In genomic region chr15:92936693-92937092, GRCh38 we compare ENCODE assay signal across 20 cellular contexts. TPM values are rescaled to one million over a fixed set of nuclear protein-coding genes. Genes with fewer than 3 reads are reported as not detected.
DNase-seq lines count a peak whose midpoint lies in the region; ATAC-seq, FAIRE-seq and TF ChIP-seq lines count a peak whose summit lies in the region.
"Had no signal": no experiment of that assay in that cellular context is flagged by ENCODE, and none has a peak within 500 bp of the region (broad histone marks: within the 10 kb centered on the region; RNA-seq: fewer than 3 reads in every experiment).

No MANE protein-coding gene starts in this region.

- no peak overlapping the region for H3K4me3 ChIP-seq in A549
- H3K4me3 ChIP-seq in GM23338 = no peak overlapping the region
- H3K4me3 ChIP-seq in prostate gland = no peak overlapping the region
- H3K4me3 ChIP-seq: left lung, MG63, psoas muscle, vagina had no signal

- no peak overlapping the region for H2AFZ ChIP-seq in GM23338

- H3K4me1 ChIP-seq in A549 (no peaks in the 10 kb centered on the region), GM23338 (ENCODE audit: insufficient read depth) (no peaks in the 10 kb centered on the region), prostate gland (replicated peaks) (peaks cover 3% of the 10 kb centered on the region)
- H3K4me1 ChIP-seq: vagina had no signal

- H3K27ac ChIP-seq in A549 = no peak overlapping the region
- H3K27ac ChIP-seq in GM23338 (ENCODE audit: low read depth) = peak overlapping the region; percentile 23; the same call in 1 of the 2 replicates
- no peak overlapping the region for H3K27ac ChIP-seq in prostate gland
- H3K27ac ChIP-seq: left lung, psoas muscle, vagina had no signal

- H3K27ac Mint-ChIP-seq in GM23338 = no peak overlapping the region
- H3K27ac Mint-ChIP-seq in brain = peak overlapping the region in 3 of 5 experiments; percentile 79 to 92 (median 81)
- H3K27ac Mint-ChIP-seq in naive thymus-derived CD8-positive, alpha-beta T cell = peak overlapping the region in 8 of 10 donors; percentile 26 to 84 (median 76)

- H3K36me3 Mint-ChIP-seq in GM23338 (ENCODE audit: low read depth) = peaks cover 86% of the 10 kb centered on the region
- peaks cover 93% of the 10 kb centered on the region for H3K36me3 Mint-ChIP-seq in brain
- H3K36me3 Mint-ChIP-seq in naive thymus-derived CD8-positive, alpha-beta T cell = peaks cover 13 to 94% (median 32%) of the 10 kb centered on the region in 3 donors

- ATAC-seq in A549 (no peak), GM23338 (no peak)
- peak in 1 of 2 donors; percentile 30 for ATAC-seq in naive thymus-derived CD8-positive, alpha-beta T cell
- ATAC-seq: left lung had no signal

- H3K27me3 ChIP-seq in GM23338 (ENCODE audit: insufficient read depth) (no peaks in the 10 kb centered on the region), prostate gland (replicated peaks; ENCODE audit: insufficient read depth) (no peaks in the 10 kb centered on the region)
- H3K27me3 ChIP-seq: left lung, MG63, vagina had no signal

- H3K27me3 Mint-ChIP-seq in GM23338 (ENCODE audit: insufficient read depth, low read depth, poor library complexity) = peaks cover 3% of the 10 kb centered on the region
- no peaks in the 10 kb centered on the region for H3K27me3 Mint-ChIP-seq in brain
- H3K27me3 Mint-ChIP-seq in naive thymus-derived CD8-positive, alpha-beta T cell = no peaks in the 10 kb centered on the region

- H3K9me3 ChIP-seq in A549 (no peaks in the 10 kb centered on the region), prostate gland (no peaks in the 10 kb centered on the region)
- H3K9me3 ChIP-seq: left lung, MG63, psoas muscle, vagina had no signal

- no peaks in the 10 kb centered on the region for H3K9me3 Mint-ChIP-seq in GM23338
- no peaks in the 10 kb centered on the region for H3K9me3 Mint-ChIP-seq in brain
- H3K9me3 Mint-ChIP-seq in naive thymus-derived CD8-positive, alpha-beta T cell = no peaks in the 10 kb centered on the region

- TF ChIP-seq POLR2A in A549 (IDR thresholded peaks at IDR 0.05; ENCODE audit: low read length) (no peak), prostate gland (IDR thresholded peaks at IDR 0.05) (no peak)

- CTCF ChIA-PET in A549 (lab: Yijun Ruan, JAX) = interaction anchor here (0.8 to 3.6 kb wide), 4 partner anchors 12 to 140 kb away, joined by 3 to 18 read pairs (median 12); no protein-coding TSS in a partner anchor

- POLR2A ChIA-PET in A549 (lab: Yijun Ruan, JAX) = interaction anchor here (1.5 kb wide), 1 partner anchor 54 kb away, joined by 4 read pairs; no protein-coding TSS in a partner anchor
- POLR2A ChIA-PET in naive thymus-derived CD8-positive, alpha-beta T cell (lab: Charles Lee) = interaction anchor here (1.2 kb wide), 1 partner anchor 54 kb away, joined by 6 read pairs; no protein-coding TSS in a partner anchor

- intact Hi-C loops in prostate gland (cut with DNase I) = no loop called here

- no peak for TF ChIP-seq EP300 in A549 (IDR thresholded peaks at IDR 0.05)

- no peak for TF ChIP-seq CTCF in A549 (IDR thresholded peaks at IDR 0.05)
- no peak for TF ChIP-seq CTCF in GM23338 (conservative IDR thresholded peaks at IDR 0.05; ENCODE audit: low read depth in 2 of 2)
- TF ChIP-seq CTCF in brain (conservative IDR thresholded peaks at IDR 0.05) = no peak
- TF ChIP-seq CTCF in prostate gland (IDR thresholded peaks at IDR 0.05) = no peak

- peaks cover 67% of the 10 kb centered on the region for H3K36me3 ChIP-seq in GM23338 (ENCODE audit: insufficient read depth)
- H3K36me3 ChIP-seq in prostate gland = peaks cover 9 to 11% of the 10 kb centered on the region in 2 donors

- FAIRE-seq in A549 (lab: Jason Lieb, UNC) = peak; percentile 32

- no peaks in the 10 kb centered on the region for H3K4me1 Mint-ChIP-seq in GM23338
- H3K4me1 Mint-ChIP-seq in brain = peaks cover 39% of the 10 kb centered on the region
- peaks cover 26 to 62% (median 46%) of the 10 kb centered on the region in 4 donors for H3K4me1 Mint-ChIP-seq in naive thymus-derived CD8-positive, alpha-beta T cell

- H3K4me3 Mint-ChIP-seq in GM23338 (no peak overlapping the region), brain (no peak overlapping the region)
- peak overlapping the region in 2 of 10 donors; percentile 8 to 24 for H3K4me3 Mint-ChIP-seq in naive thymus-derived CD8-positive, alpha-beta T cell

- 0 out of 2 replicates have a peak, but pooled peaks cover 3% of the 10 kb centered on the region for H3F3A ChIP-seq in GM23338 (replicated peaks; ENCODE audit: low read depth)

- TF ChIP-seq RAD21 in A549 (conservative IDR thresholded peaks at IDR 0.05 in 1 of 2, IDR thresholded peaks at IDR 0.05 in 1 of 2) = no peak

- peaks cover 37% of the 10 kb centered on the region; the same call in 1 of the 2 replicates for H3K79me2 ChIP-seq in GM23338 (replicated peaks; ENCODE audit: insufficient read depth)

- H3K4me2 ChIP-seq in A549 (no peak overlapping the region), GM23338 (no peak overlapping the region)

- no peaks in the 10 kb centered on the region for H3K9me2 ChIP-seq in GM23338 (ENCODE audit: insufficient read depth)

- 97% methylated on average over 2 of the region's 2 CpGs for WGBS in A549 (ENCODE audit: missing lambda C conversion rate)
- WGBS in prostate gland = 96% methylated on average over 2 of the region's 2 CpGs

- H4K20me1 ChIP-seq in GM23338 (replicated peaks; ENCODE audit: insufficient read depth) = peaks cover 13% of the 10 kb centered on the region; the same call in 1 of the 2 replicates

- no peak for DNase-seq in A549 (ENCODE audit: low read depth in 1 of 2, low spot score in 1 of 2)
- no peak for DNase-seq in GM23338 (ENCODE audit: low spot score)
- DNase-seq in naive thymus-derived CD8-positive, alpha-beta T cell = no peak
- no peak for DNase-seq in prostate gland (ENCODE audit: low spot score)
- no peak for DNase-seq in KG1 (lab: John Stamatoyannopoulos, UW)
- no peak for DNase-seq in DMS 273 treated with DMSO at 0.1 percent for 48 hours (lab: John Stamatoyannopoulos, UW)
- DNase-seq: activated CD4-positive, CD25-positive, alpha-beta regulatory T cell; amniotic stem cell; caudate nucleus; DMS53; GDM1; HCEC 1CT; left lung; MG63; NCI-H1436; NCI-H524 treated with DMSO at 0.1 percent for 48 hours; psoas muscle; T-helper 9 cell had no signal

TF ChIP-seq in A549, 52 proteins besides CTCF, POLR2A, EP300 and RAD21:
- TF ChIP-seq HOXA7 (CRISPR knock-in tag; IDR thresholded peaks at IDR 0.05) (no peak), TP53 (CRISPR knock-in tag; IDR thresholded peaks at IDR 0.05) (no peak), CBX8 (IDR thresholded peaks at IDR 0.05) (no peak), FOSB (CRISPR knock-in tag; IDR thresholded peaks at IDR 0.05) (no peak)

TF ChIP-seq in GM23338, 12 proteins besides CTCF, POLR2A, EP300 and RAD21 (continues in another document):
- TF ChIP-seq EZH2 (IDR thresholded peaks at IDR 0.05; ENCODE audit: low read depth, unreplicated experiment) (no peak), ZNF331 (CRISPR knock-in tag; IDR thresholded peaks at IDR 0.05; ENCODE audit: low read depth) (no peak), REST (IDR thresholded peaks at IDR 0.05; ENCODE audit: unreplicated experiment) (no peak), ETS1 (IDR thresholded peaks at IDR 0.05) (no peak), CREB1 (CRISPR knock-in tag; IDR thresholded peaks at IDR 0.05; ENCODE audit: low read depth) (no peak), POLR2AphosphoS5 (IDR thresholded peaks at IDR 0.05; ENCODE audit: low read depth) (no peak), EZH2phosphoT487 (IDR thresholded peaks at IDR 0.05; ENCODE audit: unreplicated experiment) (no peak)

RNA-seq across cellular contexts. Expression of gene CHD2, which starts 36.6 kb away (rescaled TPM):
- polyA plus RNA-seq in A549 (2011; rRNA removed) (68.2 and 88.1 TPM in 2 replicates), A549 (2017; fragmentation: RNase III; extraction: RNeasy Plus Mini Kit Qiagen cat#74134 plus additional on column Dnase treatment) (29.5 to 30.2 TPM (median 29.5 TPM) in 3 replicates), GM23338 (2016; fragmentation: Nextera tagmentation; extraction: Ambion mirVana) (112 and 130 TPM in 2 replicates), brain (ENCODE audit: insufficient read depth, low read depth, low replicate concordance) (28.2 TPM)
- 19.7 and 19.8 TPM in 2 replicates for polyA plus RNA-seq in A549 (2012; cell fraction: cytosol; rRNA removed)
- polyA plus RNA-seq in A549 (2012; cell fraction: nucleus; rRNA removed) = 42.4 and 67.4 TPM in 2 replicates
- 127 and 129 TPM in 2 replicates for polyA minus RNA-seq in A549 (2011; rRNA and poly(A)+ RNA removed)
- total RNA-seq in GM23338 (2014; rRNA removed; shearing (Covaris generic)) = 108 and 119 TPM in 2 replicates
- total RNA-seq in naive thymus-derived CD8-positive, alpha-beta T cell = 100 to 1,000 TPM; 415 to 427 TPM
- 100 to 1,000 TPM in 1 of 3 donors, 10 to 100 TPM in 2; 53.1 to 101 (median 68.1) TPM for polyA plus RNA-seq in naive thymus-derived CD8-positive, alpha-beta T cell
- 100 to 1,000 TPM in 1 of 2 donors, 10 to 100 TPM in 1; 76.3 to 137 TPM for total RNA-seq in prostate gland
